In genomic region chr9:738209-738915, GRCh38 we compare ENCODE assay signal across 10 cellular contexts.
A peak's percentile ranks its signal among the peaks of the same experiment; 100 is the strongest.
DNase-seq lines count a peak whose midpoint lies in the region; ATAC-seq and TF ChIP-seq lines count a peak whose summit lies in the region.
"Had no signal": no experiment of that assay in that cellular context is flagged by ENCODE, and none has a peak within 500 bp of the region (broad histone marks: within the 10 kb centered on the region; RNA-seq: fewer than 3 reads in every experiment).

No MANE protein-coding gene starts in this region.

- peaks cover 41% of the 10 kb centered on the region for H3K4me1 ChIP-seq in rectal smooth muscle tissue (ENCODE audit: control insufficient read depth, insufficient read depth, low read length)

- H3K27me3 Mint-ChIP-seq in T-helper 2 cell treated with Interferon-gamma antibody and Interleukin-4, amounts not matched to agents 5 μg/mL and 100 μg/mL, for 36 hours (ENCODE audit: low read depth) = no peaks in the 10 kb centered on the region

- H3K4me3 ChIP-seq in foreskin fibroblast (ENCODE audit: low read depth in 1 of 2, low read length in 2 of 2) (no peak overlapping the region), rectal smooth muscle tissue (ENCODE audit: low read length) (no peak overlapping the region)

- H3K9ac ChIP-seq in rectal smooth muscle tissue (ENCODE audit: low read length) = peak overlapping the region; percentile 19

- TF ChIP-seq CTCF in foreskin fibroblast (IDR thresholded peaks at IDR 0.05; ENCODE audit: low read depth, low read length) = no peak
- TF ChIP-seq CTCF in GM10248 (IDR thresholded peaks at IDR 0.05; ENCODE audit: control extremely low read depth, extremely low read depth, low read depth, missing control alignments) = no peak

- peak overlapping the region; percentile 97 for H3K27ac ChIP-seq in rectal smooth muscle tissue (ENCODE audit: low read depth, low read length)

- H3K4me1 Mint-ChIP-seq in T-helper 2 cell treated with Interferon-gamma antibody and Interleukin-4, amounts not matched to agents 5 μg/mL and 100 μg/mL, for 36 hours (ENCODE audit: low read depth) = peaks cover 2% of the 10 kb centered on the region

- POLR2A ChIA-PET in GM10248 (lab: Yijun Ruan, JAX) = no interaction called here

- DNase-seq in DMS79 (lab: John Stamatoyannopoulos, UW) (peak; percentile 63), foreskin fibroblast (peak; percentile 88 to 92), GM10248 (ENCODE audit: extremely low spot score) (no peak), NCI-H1436 treated with DMSO at 0.1 percent for 48 hours (lab: John Stamatoyannopoulos, UW) (no peak), iPS-NIHi7 (ENCODE audit: extremely low spot score) (no peak)
- DNase-seq in T-helper 2 cell treated with Interferon-gamma antibody and Interleukin-4, amounts not matched to agents 5 μg/mL and 100 μg/mL, for 36 hours (ENCODE audit: low spot score) = no peak
- DNase-seq: GOT3, NCI-H146 had no signal

- H3K27me3 ChIP-seq in rectal smooth muscle tissue (ENCODE audit: control insufficient read depth, insufficient read depth, low read length) = no peaks in the 10 kb centered on the region

- H3K4me3 Mint-ChIP-seq in T-helper 2 cell treated with Interferon-gamma antibody and Interleukin-4, amounts not matched to agents 5 μg/mL and 100 μg/mL, for 36 hours = no peak overlapping the region

- H3K9me3 Mint-ChIP-seq in T-helper 2 cell treated with Interferon-gamma antibody and Interleukin-4, amounts not matched to agents 5 μg/mL and 100 μg/mL, for 36 hours = no peaks in the 10 kb centered on the region

- no peak overlapping the region for H3K27ac Mint-ChIP-seq in T-helper 2 cell treated with Interferon-gamma antibody and Interleukin-4, amounts not matched to agents 5 μg/mL and 100 μg/mL, for 36 hours

- ATAC-seq in SK-N-SH treated with all-trans-retinoic acid at 6 μM for 48 hours = peak; percentile 51

- peaks cover 36% of the 10 kb centered on the region for H3K36me3 Mint-ChIP-seq in T-helper 2 cell treated with Interferon-gamma antibody and Interleukin-4, amounts not matched to agents 5 μg/mL and 100 μg/mL, for 36 hours (ENCODE audit: low read depth)

- CTCF ChIA-PET in GM10248 (lab: Yijun Ruan, JAX) = interaction anchor here (0.9 to 2.2 kb wide), 3 partner anchors 12 to 27 kb away, joined by 3 to 8 read pairs (median 3); no protein-coding TSS in a partner anchor

- H3K36me3 ChIP-seq in rectal smooth muscle tissue (ENCODE audit: control insufficient read depth, insufficient read depth, low read length) = peaks cover 13% of the 10 kb centered on the region

TF ChIP-seq in SK-N-SH treated with all-trans-retinoic acid at 6 μM for 48 hours, 23 proteins besides CTCF, POLR2A, EP300 and RAD21:
- TF ChIP-seq ZNF8 (CRISPR knock-in tag; IDR thresholded peaks at IDR 0.05) (no peak), ARNTL (CRISPR knock-in tag; IDR thresholded peaks at IDR 0.05; ENCODE audit: borderline replicate concordance, low read depth) (no peak), ZC3H10 (CRISPR knock-in tag; IDR thresholded peaks at IDR 0.05) (no peak), ESRRG (CRISPR knock-in tag; IDR thresholded peaks at IDR 0.05) (no peak), TCF4 (CRISPR knock-in tag; IDR thresholded peaks at IDR 0.05; ENCODE audit: borderline replicate concordance) (no peak), ZFP30 (CRISPR knock-in tag; IDR thresholded peaks at IDR 0.05) (no peak), TOX (CRISPR knock-in tag; IDR thresholded peaks at IDR 0.05; ENCODE audit: borderline replicate concordance) (no peak), ZNF70 (CRISPR knock-in tag; IDR thresholded peaks at IDR 0.05) (no peak), CREB5 (CRISPR knock-in tag; IDR thresholded peaks at IDR 0.05; ENCODE audit: low read depth) (no peak), CSDC2 (CRISPR knock-in tag; IDR thresholded peaks at IDR 0.05) (no peak), ZNF565 (CRISPR knock-in tag; conservative IDR thresholded peaks at IDR 0.05; ENCODE audit: low read depth) (no peak), GLIS3 (CRISPR knock-in tag; IDR thresholded peaks at IDR 0.05) (no peak), SNAI2 (CRISPR knock-in tag; IDR thresholded peaks at IDR 0.05) (no peak), OSR1 (CRISPR knock-in tag; IDR thresholded peaks at IDR 0.05) (no peak), PPARA (CRISPR knock-in tag; IDR thresholded peaks at IDR 0.05; ENCODE audit: borderline replicate concordance) (no peak), ZFP3 (CRISPR knock-in tag; IDR thresholded peaks at IDR 0.05) (no peak)
- TF ChIP-seq, protein P1, sequence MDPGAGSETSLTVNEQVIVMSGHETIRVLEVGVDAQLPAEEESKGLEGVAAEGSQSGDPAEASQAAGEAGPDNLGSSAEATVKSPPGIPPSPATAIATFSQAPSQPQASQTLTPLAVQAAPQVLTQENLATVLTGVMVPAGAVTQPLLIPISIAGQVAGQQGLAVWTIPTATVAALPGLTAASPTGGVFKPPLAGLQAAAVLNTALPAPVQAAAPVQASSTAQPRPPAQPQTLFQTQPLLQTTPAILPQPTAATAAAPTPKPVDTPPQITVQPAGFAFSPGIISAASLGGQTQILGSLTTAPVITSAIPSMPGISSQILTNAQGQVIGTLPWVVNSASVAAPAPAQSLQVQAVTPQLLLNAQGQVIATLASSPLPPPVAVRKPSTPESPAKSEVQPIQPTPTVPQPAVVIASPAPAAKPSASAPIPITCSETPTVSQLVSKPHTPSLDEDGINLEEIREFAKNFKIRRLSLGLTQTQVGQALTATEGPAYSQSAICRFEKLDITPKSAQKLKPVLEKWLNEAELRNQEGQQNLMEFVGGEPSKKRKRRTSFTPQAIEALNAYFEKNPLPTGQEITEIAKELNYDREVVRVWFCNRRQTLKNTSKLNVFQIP (CRISPR knock-in tag; IDR thresholded peaks at IDR 0.05; ENCODE audit: borderline replicate concordance, low read depth) = no peak
- TF ChIP-seq, protein P2, sequence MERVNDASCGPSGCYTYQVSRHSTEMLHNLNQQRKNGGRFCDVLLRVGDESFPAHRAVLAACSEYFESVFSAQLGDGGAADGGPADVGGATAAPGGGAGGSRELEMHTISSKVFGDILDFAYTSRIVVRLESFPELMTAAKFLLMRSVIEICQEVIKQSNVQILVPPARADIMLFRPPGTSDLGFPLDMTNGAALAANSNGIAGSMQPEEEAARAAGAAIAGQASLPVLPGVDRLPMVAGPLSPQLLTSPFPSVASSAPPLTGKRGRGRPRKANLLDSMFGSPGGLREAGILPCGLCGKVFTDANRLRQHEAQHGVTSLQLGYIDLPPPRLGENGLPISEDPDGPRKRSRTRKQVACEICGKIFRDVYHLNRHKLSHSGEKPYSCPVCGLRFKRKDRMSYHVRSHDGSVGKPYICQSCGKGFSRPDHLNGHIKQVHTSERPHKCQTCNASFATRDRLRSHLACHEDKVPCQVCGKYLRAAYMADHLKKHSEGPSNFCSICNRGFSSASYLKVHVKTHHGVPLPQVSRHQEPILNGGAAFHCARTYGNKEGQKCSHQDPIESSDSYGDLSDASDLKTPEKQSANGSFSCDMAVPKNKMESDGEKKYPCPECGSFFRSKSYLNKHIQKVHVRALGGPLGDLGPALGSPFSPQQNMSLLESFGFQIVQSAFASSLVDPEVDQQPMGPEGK (CRISPR knock-in tag; IDR thresholded peaks at IDR 0.05; ENCODE audit: borderline replicate concordance) = no peak
- TF ChIP-seq, protein P3, sequence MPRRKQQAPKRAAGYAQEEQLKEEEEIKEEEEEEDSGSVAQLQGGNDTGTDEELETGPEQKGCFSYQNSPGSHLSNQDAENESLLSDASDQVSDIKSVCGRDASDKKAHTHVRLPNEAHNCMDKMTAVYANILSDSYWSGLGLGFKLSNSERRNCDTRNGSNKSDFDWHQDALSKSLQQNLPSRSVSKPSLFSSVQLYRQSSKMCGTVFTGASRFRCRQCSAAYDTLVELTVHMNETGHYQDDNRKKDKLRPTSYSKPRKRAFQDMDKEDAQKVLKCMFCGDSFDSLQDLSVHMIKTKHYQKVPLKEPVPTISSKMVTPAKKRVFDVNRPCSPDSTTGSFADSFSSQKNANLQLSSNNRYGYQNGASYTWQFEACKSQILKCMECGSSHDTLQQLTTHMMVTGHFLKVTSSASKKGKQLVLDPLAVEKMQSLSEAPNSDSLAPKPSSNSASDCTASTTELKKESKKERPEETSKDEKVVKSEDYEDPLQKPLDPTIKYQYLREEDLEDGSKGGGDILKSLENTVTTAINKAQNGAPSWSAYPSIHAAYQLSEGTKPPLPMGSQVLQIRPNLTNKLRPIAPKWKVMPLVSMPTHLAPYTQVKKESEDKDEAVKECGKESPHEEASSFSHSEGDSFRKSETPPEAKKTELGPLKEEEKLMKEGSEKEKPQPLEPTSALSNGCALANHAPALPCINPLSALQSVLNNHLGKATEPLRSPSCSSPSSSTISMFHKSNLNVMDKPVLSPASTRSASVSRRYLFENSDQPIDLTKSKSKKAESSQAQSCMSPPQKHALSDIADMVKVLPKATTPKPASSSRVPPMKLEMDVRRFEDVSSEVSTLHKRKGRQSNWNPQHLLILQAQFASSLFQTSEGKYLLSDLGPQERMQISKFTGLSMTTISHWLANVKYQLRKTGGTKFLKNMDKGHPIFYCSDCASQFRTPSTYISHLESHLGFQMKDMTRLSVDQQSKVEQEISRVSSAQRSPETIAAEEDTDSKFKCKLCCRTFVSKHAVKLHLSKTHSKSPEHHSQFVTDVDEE (CRISPR knock-in tag; IDR thresholded peaks at IDR 0.05) = no peak

Comparison
In these comparisons a context has a peak if more than half of its experiments do, and no peak if none do; other contexts are left out.
1. DNase-seq: peak in DMS79 (single experiment) and foreskin fibroblast (2 of 2); none in T-helper 2 cell treated with Interferon-gamma antibody and Interleukin-4, amounts not matched to agents 5 μg/mL and 100 μg/mL, for 36 hours (single experiment), GM10248 (single experiment), NCI-H1436 treated with DMSO at 0.1 percent for 48 hours (single experiment) and iPS-NIHi7 (single experiment).